ENCODE assay signal across 8 cellular contexts in the genomic region with DNA sequence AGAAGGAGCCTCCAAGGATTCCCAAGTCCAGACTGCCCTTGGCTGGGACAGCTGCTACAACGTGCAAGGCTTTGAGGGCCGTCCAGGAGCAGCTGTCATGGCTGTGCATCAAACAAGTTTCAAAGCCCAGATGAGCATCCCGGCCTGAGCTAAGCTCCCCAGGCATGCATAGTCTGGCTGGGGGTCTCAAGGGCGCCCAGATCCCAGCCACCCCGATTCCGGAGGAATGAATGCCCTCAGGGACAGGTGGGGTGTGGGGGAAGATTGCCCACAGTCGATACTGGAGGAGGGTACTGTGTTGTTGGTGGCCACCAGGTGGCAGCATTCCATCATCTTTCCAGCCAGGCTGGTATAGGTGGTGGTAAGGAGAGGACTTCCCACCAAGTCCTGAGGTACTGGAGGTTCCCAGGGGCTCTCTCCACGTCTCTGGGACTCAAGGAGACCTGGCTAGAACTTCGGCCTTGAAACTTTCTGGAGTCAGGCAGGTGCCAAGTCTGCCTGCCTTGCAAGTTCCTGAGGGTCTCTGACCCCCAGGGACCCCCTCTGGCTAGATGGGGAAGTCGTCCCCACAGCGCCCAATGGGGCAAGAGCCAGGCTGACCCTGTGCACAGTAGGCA. TPM values are rescaled to one million over a fixed set of nuclear protein-coding genes. Genes with fewer than 3 reads are reported as not detected.
DNase-seq lines count a peak whose midpoint lies in the region; ATAC-seq lines count a peak whose summit lies in the region.

No MANE protein-coding gene starts in this region.

- H3K23ac ChIP-seq in mesendoderm (ENCODE audit: low read length), result no peak overlapping the region

- no peak overlapping the region for H2BK5ac ChIP-seq in mesendoderm (ENCODE audit: low read length)

- H4K8ac ChIP-seq in mesendoderm (ENCODE audit: low read depth, low read length), result no peak overlapping the region

- no peak overlapping the region for H3K4ac ChIP-seq in mesendoderm (ENCODE audit: low read depth, low read length)

- no CpG with 5 or more reads among the region's 11 CpGs for WGBS in mesendoderm (ENCODE audit: extremely low coverage, insufficient coverage, low lambda C conversion rate)

- no peaks in the 10 kb centered on the region for H3K27me3 ChIP-seq in mesendoderm (ENCODE audit: insufficient read depth, low read length, poor library complexity)

- H2BK15ac ChIP-seq in mesendoderm (replicated peaks; ENCODE audit: low read depth), result no peak overlapping the region

- no peaks in the 10 kb centered on the region for H3K79me2 ChIP-seq in mesendoderm (ENCODE audit: control insufficient read depth, insufficient read depth, low read length)

- no peak overlapping the region for H3K4me3 ChIP-seq in mesendoderm (ENCODE audit: low read length)

- no peak overlapping the region for H2AK5ac ChIP-seq in mesendoderm (ENCODE audit: low read length)

- peak; percentile 83 for DNase-seq in ELR (ENCODE audit: low read depth)
- peak; percentile 49 for DNase-seq in NCI-H526 treated with DMSO at 0.1 percent for 48 hours (lab: John Stamatoyannopoulos, UW)
- DNase-seq in activated CD4-positive, alpha-beta T cell treated with anti-CD3 and anti-CD28 coated beads, Interleukin-2, amount 50 U/mL, for 48 hours, result peak; percentile 76 to 79
- peak; percentile 49 for DNase-seq in effector CD8-positive, alpha-beta T cell (lab: John Stamatoyannopoulos, UW)
- peak; percentile 85 for DNase-seq in mesendoderm
- DNase-seq in stimulated activated CD8-positive, alpha-beta memory T cell treated with anti-CD3 and anti-CD28 coated beads, Interleukin-2, amount 100 ng/mL, for 1 hour (ENCODE audit: low read depth in 2 of 2), result peak; percentile 35 to 53

- peaks cover 18% of the 10 kb centered on the region for H3K36me3 ChIP-seq in mesendoderm (ENCODE audit: control insufficient read depth, insufficient read depth, low read length)

- no peak overlapping the region for H3K4me2 ChIP-seq in mesendoderm (ENCODE audit: low read length)

- no peak overlapping the region for H3K27ac ChIP-seq in mesendoderm (ENCODE audit: low read depth, low read length)

- H4K5ac ChIP-seq in mesendoderm (ENCODE audit: low read length), result no peak overlapping the region

- no peak overlapping the region for H3K56ac ChIP-seq in mesendoderm (ENCODE audit: low read length)

- ATAC-seq in HG02571 (IDR thresholded peaks at IDR 0.05; ENCODE audit: unreplicated experiment) (peak; percentile 48), GM21390 (IDR thresholded peaks at IDR 0.05; ENCODE audit: unreplicated experiment) (no peak)

- peaks cover 10% of the 10 kb centered on the region for H3K4me1 ChIP-seq in mesendoderm (ENCODE audit: control insufficient read depth, low read depth, low read length)

- no peak overlapping the region for H3K18ac ChIP-seq in mesendoderm (ENCODE audit: low read length)

- H3K9ac ChIP-seq in mesendoderm (ENCODE audit: low read length), result no peak overlapping the region

- H2BK120ac ChIP-seq in mesendoderm (ENCODE audit: low read depth, low read length), result no peak overlapping the region

- no peaks in the 10 kb centered on the region for H3K79me1 ChIP-seq in mesendoderm (ENCODE audit: low read length)

RNA-seq across cellular contexts. Expression of gene RBM5, which starts 32.8 kb away (rescaled TPM):
- polyA plus RNA-seq in mesendoderm (2013, experiment 1 of 2), result 49.1 TPM
- 46.8 TPM for polyA plus RNA-seq in mesendoderm (2013, experiment 2 of 2)

RNA-seq across cellular contexts. Expression of gene SEMA3F, which starts 33.6 kb away (rescaled TPM):
- 24.7 TPM for polyA plus RNA-seq in mesendoderm (2013, experiment 1 of 2)
- 23.0 TPM for polyA plus RNA-seq in mesendoderm (2013, experiment 2 of 2)
